In the genomic region with DNA sequence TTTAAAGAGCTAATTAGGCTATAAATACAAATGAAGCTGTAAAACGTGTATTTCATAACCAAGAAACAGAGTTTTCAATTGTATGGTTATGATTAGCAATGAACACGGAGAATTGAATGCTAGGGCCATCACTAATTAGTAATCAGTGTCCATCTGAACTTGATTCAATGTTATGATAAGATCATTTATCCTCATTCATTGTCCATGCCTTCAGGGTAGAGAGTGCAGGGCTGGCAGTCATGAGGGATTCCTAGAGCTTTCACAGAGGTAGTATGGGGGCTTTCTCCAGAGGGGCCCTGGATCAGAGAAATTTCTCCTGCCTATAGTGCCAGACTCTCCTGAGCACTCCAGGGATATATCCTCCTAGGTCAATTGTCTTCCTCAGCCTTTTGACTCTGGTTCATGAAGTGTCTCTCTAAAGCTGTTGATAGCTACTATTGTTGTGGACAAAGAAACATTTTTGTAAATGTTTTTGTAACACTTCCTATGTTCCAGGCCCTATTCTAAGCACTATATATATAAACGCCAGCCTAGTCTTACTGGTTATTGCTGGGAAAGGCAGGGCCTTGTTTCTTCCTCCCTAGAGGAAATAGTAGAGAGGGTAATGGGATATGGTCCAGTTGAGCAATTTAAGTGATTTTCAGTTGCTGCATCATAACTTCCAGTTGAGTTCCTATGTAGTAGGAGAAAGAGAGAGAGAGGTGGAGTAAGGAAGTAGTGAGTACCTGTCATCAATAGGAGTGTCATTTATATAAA, we compare ENCODE assay signal across 24 cellular contexts.
"Had no signal": no experiment of that assay in that cellular context is flagged by ENCODE, and none has a peak within 500 bp of the region (broad histone marks: within the 10 kb centered on the region; RNA-seq: fewer than 3 reads in every experiment).

No MANE protein-coding gene starts in this region.

- H3K27me3 ChIP-seq: hepatocyte, ovary, right lobe of liver, tibial nerve, vagina had no signal

- H3K9me3 ChIP-seq: mucosa of descending colon, ovary, prostate gland, right lobe of liver, tibial nerve, vagina had no signal

- H3K4me3 ChIP-seq: hepatocyte, lung, mucosa of descending colon, ovary, prostate gland, right lobe of liver, smooth muscle cell, tibial nerve, vagina had no signal

- ATAC-seq: left cardiac atrium; left lobe of liver; mucosa of descending colon; naive thymus-derived CD4-positive, alpha-beta T cell; natural killer cell treated with Interleukin-12 subunit alpha and Interleukin-12 subunit beta and Interleukin-15 and Interleukin-18, amount 100 ng/mL, for 72 hours; right lobe of liver; stimulated activated memory B cell treated with anti-CD40 and anti-IgM and Interleukin-4, amounts not matched to agents 10 μg/mL and 1 μg/mL and 100 μg/mL, for 72 hours; stimulated activated naive CD8-positive, alpha-beta T cell treated with anti-CD3 and anti-CD28 coated beads, Interleukin-15, amount 100 ng/mL, for 72 hours had no signal

- DNase-seq: islet precursor cell; left cardiac atrium; midbrain; mucosa of descending colon; naive thymus-derived CD4-positive, alpha-beta T cell; ovary; retina; right lobe of liver; stimulated activated CD4-positive, alpha-beta T cell treated with anti-CD3 and anti-CD28 coated beads, Interleukin-1b, Interleukin-23, amount 100 ng/mL, for 48 hours; stimulated activated CD4-positive, alpha-beta T cell treated with anti-CD3 and anti-CD28 coated beads, Interleukin-2, amount 100 ng/mL, for 48 hours; stimulated activated CD4-positive, alpha-beta T cell treated with anti-CD3 and anti-CD28 coated beads, Interleukin-4, amount 100 ng/mL, for 4 hours; stimulated activated CD8-positive, alpha-beta memory T cell treated with anti-CD3 and anti-CD28 coated beads, Interleukin-4, amount 100 ng/mL, for 48 hours; stimulated activated naive CD4-positive, alpha-beta T cell treated with Interleukin-2 at 50 U/mL for 16 hours; stimulated activated naive CD8-positive, alpha-beta T cell treated with anti-CD3 and anti-CD28 coated beads, Interleukin-15, amount 100 ng/mL, for 72 hours; substantia nigra had no signal

- H3K79me2 ChIP-seq: hepatocyte had no signal

- H3K4me2 ChIP-seq: hepatocyte, smooth muscle cell had no signal

- H2AFZ ChIP-seq: hepatocyte had no signal

- H3K36me3 ChIP-seq: ovary, prostate gland, right lobe of liver, tibial nerve, vagina had no signal

- H3K27ac ChIP-seq: hepatocyte, ovary, prostate gland, right lobe of liver, tibial nerve, vagina had no signal

- H3K4me1 ChIP-seq: prostate gland, tibial nerve, vagina had no signal
